Comparison of ENCODE assay signal across 8 cellular contexts in the genomic region with DNA sequence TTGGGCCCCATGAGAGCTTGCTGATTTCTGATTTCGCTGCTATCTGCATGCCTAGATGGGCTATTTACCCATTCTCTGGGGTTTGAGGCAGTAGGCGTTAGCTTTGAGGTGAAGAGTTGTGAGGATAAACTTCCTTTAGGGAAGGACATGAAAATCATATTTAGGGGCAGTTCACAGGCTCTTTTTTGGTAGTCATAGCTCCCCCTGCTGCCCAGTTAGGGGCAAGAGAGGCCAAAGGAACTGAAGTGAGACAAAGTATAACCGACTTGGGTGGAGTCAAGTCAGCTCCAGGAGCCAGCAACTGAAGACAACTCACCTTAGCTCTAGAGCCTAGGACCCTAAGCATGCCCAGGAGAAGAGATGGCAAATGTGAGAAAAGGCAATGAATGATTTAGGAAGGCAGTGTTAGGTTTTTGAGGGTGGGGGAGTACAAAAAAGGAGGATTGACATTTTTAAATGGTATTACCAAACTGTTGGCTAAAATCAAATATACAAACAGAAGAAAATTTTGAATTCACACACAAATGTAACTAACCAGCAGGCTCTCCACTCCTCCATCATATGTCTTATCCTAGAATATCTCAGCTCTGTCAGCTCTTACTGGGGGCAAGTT.
DNase-seq lines count a peak whose midpoint lies in the region; ATAC-seq, FAIRE-seq and TF ChIP-seq lines count a peak whose summit lies in the region.

No MANE protein-coding gene starts in this region.

- H3K27me3 Mint-ChIP-seq in activated T-helper 2 cell treated with anti-CD3 and anti-CD28 coated beads, Interferon-gamma antibody, Interleukin-2, Interleukin-4, amounts not matched to agents 10 μg/mL and 5 μg/mL and 100 μg/mL, durations not matched to agents 14 hours and 24 hours and 36 hours (ENCODE audit: low read depth), result peaks cover 5% of the 10 kb centered on the region

- no peaks in the 10 kb centered on the region for H3K4me1 Mint-ChIP-seq in activated T-helper 2 cell treated with anti-CD3 and anti-CD28 coated beads, Interferon-gamma antibody, Interleukin-2, Interleukin-4, amounts not matched to agents 10 μg/mL and 5 μg/mL and 100 μg/mL, durations not matched to agents 14 hours and 24 hours and 36 hours (ENCODE audit: low read depth)

- ATAC-seq in GM21515 (IDR thresholded peaks at IDR 0.05; ENCODE audit: unreplicated experiment) (peak; percentile 94), pancreas (peak; percentile 81 to 97 (median 94))

- peak; percentile 53 to 74 (median 68) for TF ChIP-seq CTCF in pancreas (IDR thresholded peaks at IDR 0.05)

- H3K4me3 ChIP-seq in pancreas, result no peak overlapping the region

- H3K27me3 ChIP-seq in pancreas, result no peaks in the 10 kb centered on the region

- no peaks in the 10 kb centered on the region for H3K9me3 ChIP-seq in pancreas

- DNase-seq in DMS114 treated with DMSO at 0.1 percent for 48 hours (lab: John Stamatoyannopoulos, UW; ENCODE audit: unreplicated experiment) (peak; percentile 43), Kasumi-1 (lab: John Stamatoyannopoulos, UW) (peak; percentile 67 to 89), RKO (ENCODE audit: low spot score) (peak; percentile 61), foreskin melanocyte (peak; percentile 62), pancreas (peak in 4 of 6 donors; percentile 36 to 72 (median 47)), ureter (ENCODE audit: low spot score) (peak; percentile 81)
- peak; percentile 22 for DNase-seq in activated T-helper 2 cell treated with anti-CD3 and anti-CD28 coated beads, Interferon-gamma antibody, Interleukin-2, Interleukin-4, amounts not matched to agents 10 μg/mL and 5 μg/mL and 100 μg/mL, durations not matched to agents 14 hours and 24 hours and 36 hours (ENCODE audit: low spot score)

- no peak overlapping the region for H3K4me3 Mint-ChIP-seq in activated T-helper 2 cell treated with anti-CD3 and anti-CD28 coated beads, Interferon-gamma antibody, Interleukin-2, Interleukin-4, amounts not matched to agents 10 μg/mL and 5 μg/mL and 100 μg/mL, durations not matched to agents 14 hours and 24 hours and 36 hours (ENCODE audit: low read depth)

- H3K4me1 ChIP-seq in pancreas, result no peaks in the 10 kb centered on the region

- FAIRE-seq in pancreas (lab: Jason Lieb, UNC), result no peak

- H3K36me3 ChIP-seq in pancreas, result no peaks in the 10 kb centered on the region

- 8 to 9% methylated on average over 3 of the region's 3 CpGs for WGBS in pancreas, 2 donors

- H3K27ac Mint-ChIP-seq in activated T-helper 2 cell treated with anti-CD3 and anti-CD28 coated beads, Interferon-gamma antibody, Interleukin-2, Interleukin-4, amounts not matched to agents 10 μg/mL and 5 μg/mL and 100 μg/mL, durations not matched to agents 14 hours and 24 hours and 36 hours, result no peak overlapping the region

- H3K36me3 Mint-ChIP-seq in activated T-helper 2 cell treated with anti-CD3 and anti-CD28 coated beads, Interferon-gamma antibody, Interleukin-2, Interleukin-4, amounts not matched to agents 10 μg/mL and 5 μg/mL and 100 μg/mL, durations not matched to agents 14 hours and 24 hours and 36 hours (ENCODE audit: low read depth), result no peaks in the 10 kb centered on the region

- H3K9me3 Mint-ChIP-seq in activated T-helper 2 cell treated with anti-CD3 and anti-CD28 coated beads, Interferon-gamma antibody, Interleukin-2, Interleukin-4, amounts not matched to agents 10 μg/mL and 5 μg/mL and 100 μg/mL, durations not matched to agents 14 hours and 24 hours and 36 hours, result no peaks in the 10 kb centered on the region

- intact Hi-C loops in activated T-helper 2 cell treated with anti-CD3 and anti-CD28 coated beads, Interferon-gamma antibody, Interleukin-2, Interleukin-4, amounts not matched to agents 10 μg/mL and 5 μg/mL and 100 μg/mL, durations not matched to agents 14 hours and 24 hours and 36 hours (cut with micrococcal nuclease), result loop anchor here (1.0 to 5.0 kb wide), 2 partner anchors 661 to 822 kb away; no protein-coding TSS in a partner anchor
- intact Hi-C loops in pancreas (cut with DNase I), result loop anchor here in 2 of 3 donors (5.0 to 10.0 kb wide), 2 partner anchors 637 to 809 kb away; no protein-coding TSS in a partner anchor

- no peak overlapping the region for H3K27ac ChIP-seq in pancreas

Comparison
In these comparisons a context has a peak if more than half of its experiments do, and no peak if none do; other contexts are left out.
1. DNase-seq: peak in every context shown above with its lines; median percentile 81 in ureter; 78 in Kasumi-1; 62 in foreskin melanocyte; 61 in RKO; 47 in pancreas; 43 in DMS114 treated with DMSO at 0.1 percent for 48 hours; 22 in activated T-helper 2 cell treated with anti-CD3 and anti-CD28 coated beads, Interferon-gamma antibody, Interleukin-2, Interleukin-4, amounts not matched to agents 10 μg/mL and 5 μg/mL and 100 μg/mL, durations not matched to agents 14 hours and 24 hours and 36 hours.